In genomic region chr18:2188258-2188657, GRCh38 we compare ENCODE assay signal across 3 cellular contexts.
"Had no signal": no experiment of that assay in that cellular context is flagged by ENCODE, and none has a peak within 500 bp of the region (broad histone marks: within the 10 kb centered on the region; RNA-seq: fewer than 3 reads in every experiment).

No MANE protein-coding gene starts in this region.

- H3K4me3 ChIP-seq: GM12878 had no signal

- DNase-seq: GDM1, GF-D8 had no signal

- ATAC-seq: GM12878 had no signal
